28 cellular contexts compared by ENCODE assay signal in the genomic region with DNA sequence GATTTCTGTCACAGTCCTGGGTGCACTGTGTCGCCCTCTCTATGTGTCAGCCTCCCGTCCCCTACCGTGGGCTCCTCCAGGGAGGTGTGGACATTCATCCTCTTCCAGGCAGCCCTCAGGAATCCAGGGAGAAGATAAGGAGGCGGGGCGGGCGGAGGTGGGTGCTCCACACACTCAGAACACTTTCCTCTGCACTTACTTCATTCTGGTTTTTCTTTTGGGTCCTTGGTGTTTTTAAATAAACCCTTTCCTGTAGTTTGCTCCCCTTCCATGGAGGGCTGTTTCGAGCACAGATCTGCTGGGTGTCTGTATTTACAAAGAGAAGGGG.
DNase-seq lines count a peak whose midpoint lies in the region; ATAC-seq and TF ChIP-seq lines count a peak whose summit lies in the region.
"Had no signal": no experiment of that assay in that cellular context is flagged by ENCODE, and none has a peak within 500 bp of the region (broad histone marks: within the 10 kb centered on the region; RNA-seq: fewer than 3 reads in every experiment).

No MANE protein-coding gene starts in this region.

- no peak overlapping the region for H3K4me3 ChIP-seq in endodermal cell (ENCODE audit: low read length)
- H3K4me3 ChIP-seq: heart left ventricle, pancreas, Peyer's patch, SJSA1, upper lobe of left lung had no signal

- no peak for TF ChIP-seq CTCF in endodermal cell (conservative IDR thresholded peaks at IDR 0.05)
- no peak for TF ChIP-seq CTCF in type B pancreatic cell (conservative IDR thresholded peaks at IDR 0.05)

- H3K4me3 Mint-ChIP-seq in activated naive CD8-positive, alpha-beta T cell: no peak overlapping the region
- H3K4me3 Mint-ChIP-seq in activated naive CD8-positive, alpha-beta T cell treated with anti-CD3 and anti-CD28 coated beads for 36 hours: no peak overlapping the region
- H3K4me3 Mint-ChIP-seq in endodermal cell (no peak overlapping the region), type B pancreatic cell (no peak overlapping the region)
- H3K4me3 Mint-ChIP-seq in naive thymus-derived CD8-positive, alpha-beta T cell: peak overlapping the region in 3 of 10 donors; percentile 21 to 46 (median 41)
- H3K4me3 Mint-ChIP-seq: activated CD4-positive, alpha-beta memory T cell treated with anti-CD3 and anti-CD28 coated beads, Interleukin-2, amount 10 ng/mL, durations not matched to agents 7 days and 5 days; activated T-cell treated with anti-CD3 and anti-CD28 coated beads, Interleukin-2, amount 50 U/mL, for 24 hours; natural killer cell; T-cell had no signal

- no peaks in the 10 kb centered on the region for H3K27me3 ChIP-seq in endodermal cell (ENCODE audit: control insufficient read depth, insufficient read depth, low read length, poor library complexity, severe bottlenecking)
- H3K27me3 ChIP-seq: heart left ventricle, pancreas, Peyer's patch, upper lobe of left lung had no signal

- no peak overlapping the region for H3K9ac ChIP-seq in endodermal cell (ENCODE audit: extremely low read depth, low read length, poor library complexity, severe bottlenecking)

- no peak overlapping the region for H3K27ac ChIP-seq in endodermal cell (ENCODE audit: low read depth, low read length)
- H3K27ac ChIP-seq: epithelial cell of prostate, pancreas, SJSA1, upper lobe of left lung had no signal

- H3K9me3 Mint-ChIP-seq in activated naive CD8-positive, alpha-beta T cell (ENCODE audit: low read depth): no peaks in the 10 kb centered on the region
- peaks cover 2% of the 10 kb centered on the region for H3K9me3 Mint-ChIP-seq in activated naive CD8-positive, alpha-beta T cell treated with anti-CD3 and anti-CD28 coated beads for 36 hours
- H3K9me3 Mint-ChIP-seq in endodermal cell (no peaks in the 10 kb centered on the region), type B pancreatic cell (no peaks in the 10 kb centered on the region)
- peaks cover 0 to 1% (median 0%) of the 10 kb centered on the region in 9 donors for H3K9me3 Mint-ChIP-seq in naive thymus-derived CD8-positive, alpha-beta T cell
- H3K9me3 Mint-ChIP-seq: activated T-cell treated with anti-CD3 and anti-CD28 coated beads, Interleukin-2, amount 50 U/mL, for 24 hours; natural killer cell; T-cell had no signal

- POLR2A ChIA-PET in naive thymus-derived CD8-positive, alpha-beta T cell (lab: Charles Lee): no interaction called here

- peaks cover 58% of the 10 kb centered on the region for H3K4me1 Mint-ChIP-seq in activated naive CD8-positive, alpha-beta T cell (ENCODE audit: low read depth)
- H3K4me1 Mint-ChIP-seq in activated naive CD8-positive, alpha-beta T cell treated with anti-CD3 and anti-CD28 coated beads for 36 hours: peaks cover 59% of the 10 kb centered on the region
- H3K4me1 Mint-ChIP-seq in endodermal cell (peaks cover 41% of the 10 kb centered on the region), type B pancreatic cell (ENCODE audit: unreplicated experiment) (peaks cover 6% of the 10 kb centered on the region)
- peaks cover 24 to 82% (median 70%) of the 10 kb centered on the region in 4 donors for H3K4me1 Mint-ChIP-seq in naive thymus-derived CD8-positive, alpha-beta T cell

- H3K27ac Mint-ChIP-seq in activated naive CD8-positive, alpha-beta T cell: peak overlapping the region; percentile 23
- H3K27ac Mint-ChIP-seq in activated naive CD8-positive, alpha-beta T cell treated with anti-CD3 and anti-CD28 coated beads for 36 hours: no peak overlapping the region
- H3K27ac Mint-ChIP-seq in endodermal cell (peak overlapping the region; percentile 30), type B pancreatic cell (no peak overlapping the region)
- peak overlapping the region; percentile 41 to 97 (median 90) for H3K27ac Mint-ChIP-seq in naive thymus-derived CD8-positive, alpha-beta T cell
- H3K27ac Mint-ChIP-seq: activated CD4-positive, alpha-beta memory T cell treated with anti-CD3 and anti-CD28 coated beads, Interleukin-2, amount 10 ng/mL, durations not matched to agents 7 days and 5 days; activated T-cell treated with anti-CD3 and anti-CD28 coated beads, Interleukin-2, amount 50 U/mL, for 24 hours had no signal

- H3K9me3 ChIP-seq in endodermal cell (ENCODE audit: control insufficient read depth, low read length): peaks cover under 1% of the 10 kb centered on the region
- H3K9me3 ChIP-seq: heart left ventricle, pancreas, Peyer's patch, SJSA1, upper lobe of left lung had no signal

- peaks cover 6% of the 10 kb centered on the region for H3K4me1 ChIP-seq in endodermal cell (ENCODE audit: control insufficient read depth, insufficient read depth, low read length)
- H3K4me1 ChIP-seq: SJSA1 had no signal

- DNase-seq in activated naive CD8-positive, alpha-beta T cell treated with anti-CD3 and anti-CD28 coated beads for 36 hours: no peak
- DNase-seq in endodermal cell: peak; percentile 42
- no peak for DNase-seq in naive thymus-derived CD8-positive, alpha-beta T cell
- DNase-seq in type B pancreatic cell (ENCODE audit: extremely low spot score, unreplicated experiment): peak; percentile 29
- DNase-seq in NOMO-1 treated with DMSO at 0.1 percent for 48 hours (lab: John Stamatoyannopoulos, UW; ENCODE audit: unreplicated experiment): no peak
- DNase-seq in HuH-7.5 (ENCODE audit: low spot score): no peak
- DNase-seq: ACHN; activated CD4-positive, alpha-beta memory T cell treated with anti-CD3 and anti-CD28 coated beads, Interleukin-2, amount 10 ng/mL, durations not matched to agents 7 days and 5 days; activated CD4-positive, CD25-positive, alpha-beta regulatory T cell; activated T-cell treated with anti-CD3 and anti-CD28 coated beads, Interleukin-2, amount 50 U/mL, for 24 hours; Calu3; heart left ventricle; IMR-90; left cardiac atrium; natural killer cell; NCI-H1092 treated with DMSO at 0.1 percent for 48 hours; NCI-H526; Peyer's patch; stimulated activated CD4-positive, alpha-beta T cell treated with anti-CD3 and anti-CD28 coated beads, Interleukin-15, amount 100 ng/mL, for 24 hours; T-cell; upper lobe of left lung had no signal

- peaks cover 5% of the 10 kb centered on the region for H3K36me3 Mint-ChIP-seq in activated naive CD8-positive, alpha-beta T cell
- H3K36me3 Mint-ChIP-seq in activated naive CD8-positive, alpha-beta T cell treated with anti-CD3 and anti-CD28 coated beads for 36 hours: peaks cover 58% of the 10 kb centered on the region
- H3K36me3 Mint-ChIP-seq in endodermal cell (ENCODE audit: low read depth): no peaks in the 10 kb centered on the region
- H3K36me3 Mint-ChIP-seq in naive thymus-derived CD8-positive, alpha-beta T cell: peaks cover 0 to 18% (median 0%) of the 10 kb centered on the region in 3 donors
- H3K36me3 Mint-ChIP-seq in type B pancreatic cell: no peaks in the 10 kb centered on the region
- H3K36me3 Mint-ChIP-seq: natural killer cell had no signal

- H3K27me3 Mint-ChIP-seq in activated naive CD8-positive, alpha-beta T cell: no peaks in the 10 kb centered on the region
- no peaks in the 10 kb centered on the region for H3K27me3 Mint-ChIP-seq in activated naive CD8-positive, alpha-beta T cell treated with anti-CD3 and anti-CD28 coated beads for 36 hours
- H3K27me3 Mint-ChIP-seq in endodermal cell (ENCODE audit: insufficient read depth): no peaks in the 10 kb centered on the region
- no peaks in the 10 kb centered on the region for H3K27me3 Mint-ChIP-seq in naive thymus-derived CD8-positive, alpha-beta T cell
- H3K27me3 Mint-ChIP-seq in type B pancreatic cell: peaks cover 11% of the 10 kb centered on the region
- H3K27me3 Mint-ChIP-seq: activated CD4-positive, alpha-beta memory T cell treated with anti-CD3 and anti-CD28 coated beads, Interleukin-2, amount 10 ng/mL, durations not matched to agents 7 days and 5 days; activated T-cell treated with anti-CD3 and anti-CD28 coated beads, Interleukin-2, amount 50 U/mL, for 24 hours; T-cell had no signal

- H3K36me3 ChIP-seq in endodermal cell (ENCODE audit: control insufficient read depth, insufficient read depth, low read length): no peaks in the 10 kb centered on the region
- H3K36me3 ChIP-seq: heart left ventricle, pancreas, Peyer's patch, SJSA1, upper lobe of left lung had no signal

- 95 to 96% methylated on average over 4 to 7 of the region's 7 CpGs for WGBS in endodermal cell (ENCODE audit: insufficient coverage in 1 of 2, insufficient read length in 1 of 2), 2 experiments

- ATAC-seq in naive thymus-derived CD8-positive, alpha-beta T cell: no peak
- no peak for ATAC-seq in HG03354 (IDR thresholded peaks at IDR 0.05; ENCODE audit: poor library complexity, severe bottlenecking, unreplicated experiment)
- ATAC-seq: HCT116, natural killer cell, sciatic nerve, T-cell had no signal

Comparison
In these comparisons a context has a peak if more than half of its experiments do, and no peak if none do; other contexts are left out.
1. H3K27ac Mint-ChIP-seq: peak in activated naive CD8-positive, alpha-beta T cell (single experiment), endodermal cell (single experiment) and naive thymus-derived CD8-positive, alpha-beta T cell (10 of 10); none in activated naive CD8-positive, alpha-beta T cell treated with anti-CD3 and anti-CD28 coated beads for 36 hours (single experiment) and type B pancreatic cell (single experiment).
2. DNase-seq: peak in endodermal cell (single experiment) and type B pancreatic cell (single experiment); none in activated naive CD8-positive, alpha-beta T cell treated with anti-CD3 and anti-CD28 coated beads for 36 hours (single experiment), naive thymus-derived CD8-positive, alpha-beta T cell (0 of 10), NOMO-1 treated with DMSO at 0.1 percent for 48 hours (single experiment) and HuH-7.5 (single experiment).